9 cellular contexts compared by ENCODE assay signal in the genomic region with DNA sequence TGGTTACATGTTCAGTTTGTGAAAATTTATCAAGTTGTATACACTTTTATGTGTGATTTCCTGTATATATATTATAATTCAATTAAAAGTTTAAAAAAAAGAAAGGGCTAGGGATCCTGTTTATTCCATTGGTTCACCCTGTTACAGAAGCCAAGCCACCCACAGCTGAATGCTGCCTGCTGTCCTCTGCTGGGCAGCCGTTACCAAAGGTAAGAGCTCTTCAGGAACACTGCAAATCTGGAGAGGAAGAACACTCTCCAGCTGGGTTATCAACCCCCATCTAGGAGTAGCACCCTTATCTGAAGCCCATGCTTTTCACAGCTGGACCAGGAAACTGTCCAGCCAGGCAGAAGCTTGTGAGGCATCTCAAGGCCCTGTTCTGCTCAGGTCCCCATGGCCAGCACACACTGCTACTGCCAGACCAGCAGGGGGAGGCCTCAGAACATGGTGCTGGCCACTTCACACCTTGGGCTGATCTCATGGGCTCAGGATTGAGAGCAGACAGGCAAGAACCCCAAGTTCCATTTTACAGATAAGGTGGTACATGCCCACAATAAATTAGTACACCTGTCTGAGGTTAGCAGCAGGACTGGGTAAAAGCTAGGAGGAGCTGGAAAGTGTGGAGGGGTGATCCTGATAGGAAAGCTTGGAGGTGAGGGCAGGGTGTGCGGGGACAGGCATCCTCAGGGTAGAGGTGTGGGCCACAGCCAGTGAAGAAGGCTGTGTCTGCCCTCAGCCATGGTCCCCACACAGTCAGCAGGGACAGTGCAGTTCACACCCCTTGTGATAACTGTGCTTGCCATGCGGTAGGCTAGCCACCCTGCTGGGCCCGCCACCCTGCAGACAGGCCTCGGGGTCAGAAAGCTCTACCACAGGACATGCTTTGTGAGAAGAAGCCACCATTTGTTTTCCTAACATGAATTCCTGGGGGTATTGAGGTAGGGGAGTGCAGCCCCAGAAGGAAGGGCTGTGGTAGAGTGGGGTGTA. TPM values are rescaled to one million over a fixed set of nuclear protein-coding genes. Genes with fewer than 3 reads are reported as not detected.
DNase-seq lines count a peak whose midpoint lies in the region; ATAC-seq and TF ChIP-seq lines count a peak whose summit lies in the region.
"Had no signal": no experiment of that assay in that cellular context is flagged by ENCODE, and none has a peak within 500 bp of the region (broad histone marks: within the 10 kb centered on the region; RNA-seq: fewer than 3 reads in every experiment).

No MANE protein-coding gene starts in this region.

- H3K27me3 Mint-ChIP-seq in T-helper 17 cell (no peaks in the 10 kb centered on the region), brain (peaks cover 11% of the 10 kb centered on the region)
- H3K27me3 Mint-ChIP-seq: activated B cell treated with CpG ODN at 0.5 μM for 24 hours had no signal

- H3K9ac ChIP-seq in DND-41 (ENCODE audit: low read depth, low read length), result no peak overlapping the region

- peak; percentile 50; the same call in 1 of the 3 replicates for ATAC-seq in DND-41 (ENCODE audit: insufficient read depth, low read depth)
- peak; percentile 73 for ATAC-seq in T-helper 17 cell
- no peak for ATAC-seq in GM21737 (IDR thresholded peaks at IDR 0.05; ENCODE audit: unreplicated experiment)
- ATAC-seq in GM18498 (IDR thresholded peaks at IDR 0.05; ENCODE audit: unreplicated experiment), result no peak

- no peak overlapping the region for H3K4me3 Mint-ChIP-seq in T-helper 17 cell
- no peak overlapping the region for H3K4me3 Mint-ChIP-seq in brain
- H3K4me3 Mint-ChIP-seq: activated B cell treated with CpG ODN at 0.5 μM for 24 hours had no signal

- H2AFZ ChIP-seq in DND-41 (ENCODE audit: low read depth, low read length), result no peak overlapping the region

- no peaks in the 10 kb centered on the region for H3K36me3 ChIP-seq in DND-41 (ENCODE audit: insufficient read depth, low read length)
- no peaks in the 10 kb centered on the region for H3K36me3 ChIP-seq in KOPT-K1 (ENCODE audit: insufficient read depth, low read length)

- no peaks in the 10 kb centered on the region for H3K9me3 Mint-ChIP-seq in brain
- H3K9me3 Mint-ChIP-seq: activated B cell treated with CpG ODN at 0.5 μM for 24 hours had no signal

- H3K9me3 ChIP-seq in DND-41 (ENCODE audit: insufficient read depth, low read length, severe bottlenecking), result no peaks in the 10 kb centered on the region
- no peaks in the 10 kb centered on the region for H3K9me3 ChIP-seq in KOPT-K1 (ENCODE audit: insufficient read depth, low read length, poor library complexity, severe bottlenecking)
- H3K9me3 ChIP-seq in T-helper 17 cell (ENCODE audit: control insufficient read depth, low read length, poor library complexity, severe bottlenecking), result no peaks in the 10 kb centered on the region

- H3K36me3 Mint-ChIP-seq in T-helper 17 cell (ENCODE audit: low read depth) (peaks cover 5% of the 10 kb centered on the region), brain (peaks cover 37% of the 10 kb centered on the region)

- TF ChIP-seq CTCF in DND-41 (IDR thresholded peaks at IDR 0.05; ENCODE audit: borderline replicate concordance, extremely low read depth, low read length, poor library complexity, severe bottlenecking) (peak; percentile 56), brain (conservative IDR thresholded peaks at IDR 0.05) (peak; percentile 73 to 77)

- H3K4me2 ChIP-seq in DND-41 (ENCODE audit: insufficient read depth, low read length), result no peak overlapping the region

- no peaks in the 10 kb centered on the region for H3K27me3 ChIP-seq in DND-41 (ENCODE audit: insufficient read depth, low read length, poor library complexity)

- DNase-seq in DND-41, result no peak
- peak; percentile 12 to 23 (median 14) for DNase-seq in T-helper 17 cell
- peak; percentile 21 for DNase-seq in kidney glomerular epithelial cell (lab: John Stamatoyannopoulos, UW)
- DNase-seq in stimulated activated CD8-positive, alpha-beta memory T cell treated with anti-CD3 and anti-CD28 coated beads, Interleukin-2, amount 100 ng/mL, for 48 hours (ENCODE audit: low read depth in 2 of 2), result peak; percentile 8 to 14
- DNase-seq: activated B cell treated with CpG ODN at 0.5 μM for 24 hours had no signal

- H4K20me1 ChIP-seq in DND-41 (ENCODE audit: insufficient read depth, low read length), result no peaks in the 10 kb centered on the region

- H3K4me3 ChIP-seq in DND-41 (ENCODE audit: low read depth in 1 of 2, low read length in 2 of 2), result no peak overlapping the region

- H3K79me2 ChIP-seq in DND-41 (ENCODE audit: insufficient read depth, low read length), result no peaks in the 10 kb centered on the region

- H3K4me1 Mint-ChIP-seq in T-helper 17 cell, result peaks cover 4% of the 10 kb centered on the region
- H3K4me1 Mint-ChIP-seq in brain, result peaks cover 80% of the 10 kb centered on the region

- H3K27ac ChIP-seq in DND-41 (ENCODE audit: low read length) (no peak overlapping the region), KOPT-K1 (ENCODE audit: low read depth, low read length, poor library complexity, severe bottlenecking) (peak overlapping the region; percentile 47)

- H3K27ac Mint-ChIP-seq in T-helper 17 cell, result no peak overlapping the region
- H3K27ac Mint-ChIP-seq in brain, result peak overlapping the region in 3 of 5 experiments; percentile 53 to 93 (median 61)
- H3K27ac Mint-ChIP-seq: activated B cell treated with CpG ODN at 0.5 μM for 24 hours had no signal

- H3K4me1 ChIP-seq in DND-41 (ENCODE audit: insufficient read depth, low read length), result no peaks in the 10 kb centered on the region

RNA-seq across cellular contexts. Expression of a gene that starts 54.3 kb away (rescaled TPM):
- total RNA-seq in T-helper 17 cell, result 100 to 1,000 TPM; 198 to 241 TPM
- 39.4 TPM for polyA plus RNA-seq in brain (ENCODE audit: insufficient read depth, low read depth, low replicate concordance)

Comparison
In these comparisons a context has a peak if more than half of its experiments do, and no peak if none do; other contexts are left out.
1. ATAC-seq: peak in DND-41 (single experiment) and T-helper 17 cell (single experiment); none in GM21737 (single experiment) and GM18498 (single experiment).